ENCODE assay signal across 25 cellular contexts in the genomic region with DNA sequence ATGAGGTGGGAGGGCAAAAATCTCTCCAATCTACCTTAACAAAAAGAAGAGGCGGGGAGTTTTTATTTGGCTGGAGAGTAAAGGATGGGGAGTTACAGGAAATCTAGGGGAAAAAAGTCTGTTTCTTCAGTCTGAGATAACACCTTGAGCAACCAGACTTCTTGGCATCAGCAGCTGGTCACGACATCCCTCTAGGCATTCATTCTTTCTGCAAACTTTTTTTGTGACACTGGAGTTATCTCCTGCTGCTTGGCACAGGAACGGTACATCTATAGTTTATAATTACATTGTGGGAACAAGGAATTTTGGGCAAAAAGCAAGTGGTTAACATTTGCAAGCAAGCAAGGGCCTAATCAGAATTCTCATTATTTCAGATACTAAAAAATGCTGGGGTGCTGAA. TPM values are rescaled to one million over a fixed set of nuclear protein-coding genes. Genes with fewer than 3 reads are reported as not detected.
DNase-seq lines count a peak whose midpoint lies in the region; ATAC-seq, FAIRE-seq and TF ChIP-seq lines count a peak whose summit lies in the region.
"Had no signal": no experiment of that assay in that cellular context is flagged by ENCODE, and none has a peak within 500 bp of the region (broad histone marks: within the 10 kb centered on the region; RNA-seq: fewer than 3 reads in every experiment).

No MANE protein-coding gene starts in this region.

- peaks cover 3% of the 10 kb centered on the region for H3K36me3 Mint-ChIP-seq in T-helper 1 cell treated with Interleukin-12 subunit alpha and Interleukin-12 subunit beta and Interleukin-4 antibody, amounts not matched to agents 30 μg/mL and 1 μg/mL, for 36 hours (ENCODE audit: low read depth)
- peaks cover 3% of the 10 kb centered on the region for H3K36me3 Mint-ChIP-seq in central memory CD8-positive, alpha-beta T cell (ENCODE audit: insufficient read depth)
- H3K36me3 Mint-ChIP-seq in immature natural killer cell = peaks cover 0 to 8% (median 0%) of the 10 kb centered on the region in 3 donors

- TF ChIP-seq POLR2A in GM12891 (IDR thresholded peaks at IDR 0.05; ENCODE audit: low read depth, low read length) = no peak

- FAIRE-seq in GM12891 (lab: Jason Lieb, UNC) = peak; percentile 83
- FAIRE-seq: RCC 7860 had no signal

- ATAC-seq in central memory CD8-positive, alpha-beta T cell (replicated peaks; ENCODE audit: extremely low read depth, poor library complexity, severe bottlenecking) = peak; percentile 40
- no peak for ATAC-seq in GM21381 (IDR thresholded peaks at IDR 0.05; ENCODE audit: unreplicated experiment)
- ATAC-seq: SK-N-SH treated with all-trans-retinoic acid at 6 μM for 48 hours had no signal

- peak overlapping the region; percentile 21 for H3K27ac Mint-ChIP-seq in T-helper 1 cell treated with Interleukin-12 subunit alpha and Interleukin-12 subunit beta and Interleukin-4 antibody, amounts not matched to agents 30 μg/mL and 1 μg/mL, for 36 hours
- H3K27ac Mint-ChIP-seq in central memory CD8-positive, alpha-beta T cell (ENCODE audit: low read depth) = peak overlapping the region; percentile 83
- H3K27ac Mint-ChIP-seq in immature natural killer cell = peak overlapping the region; percentile 69 to 95 (median 83)
- H3K27ac Mint-ChIP-seq: B cell, HFFc6 had no signal

- DNase-seq in T-helper 1 cell (no peak), GM12891 (ENCODE audit: insufficient read length, low spot score) (no peak), immature natural killer cell (no peak), HuH-7.5 (ENCODE audit: low spot score) (no peak), NCI-H1436 (lab: John Stamatoyannopoulos, UW) (no peak)
- no peak for DNase-seq in central memory CD8-positive, alpha-beta T cell (ENCODE audit: low spot score in 2 of 2)
- DNase-seq: DMS153, DND-41, GOT3, HFFc6, KG1, NCI-H1092, NCI-H1417 treated with DMSO at 0.1 percent for 48 hours, NCI-H187, NCI-H2081 treated with DMSO at 0.1 percent for 48 hours, NCI-H2171, NCI-H345, NCI-H524, NCI-H748 treated with DMSO at 0.1 percent for 48 hours, SJCRH30 had no signal

- H3K27me3 Mint-ChIP-seq in T-helper 1 cell treated with Interleukin-12 subunit alpha and Interleukin-12 subunit beta and Interleukin-4 antibody, amounts not matched to agents 30 μg/mL and 1 μg/mL, for 36 hours (ENCODE audit: low read depth) = peaks cover 56% of the 10 kb centered on the region
- H3K27me3 Mint-ChIP-seq in central memory CD8-positive, alpha-beta T cell = no peaks in the 10 kb centered on the region
- H3K27me3 Mint-ChIP-seq in immature natural killer cell (ENCODE audit: low read depth in 3 of 3) = peaks cover 0 to 7% (median 4%) of the 10 kb centered on the region in 3 donors
- H3K27me3 Mint-ChIP-seq: B cell had no signal

- no peak overlapping the region for H3K4me3 Mint-ChIP-seq in T-helper 1 cell treated with Interleukin-12 subunit alpha and Interleukin-12 subunit beta and Interleukin-4 antibody, amounts not matched to agents 30 μg/mL and 1 μg/mL, for 36 hours
- peak overlapping the region; percentile 42 for H3K4me3 Mint-ChIP-seq in central memory CD8-positive, alpha-beta T cell
- H3K4me3 Mint-ChIP-seq in immature natural killer cell = peak overlapping the region; percentile 40 to 65 (median 61)
- H3K4me3 Mint-ChIP-seq: B cell, HFFc6 had no signal

- peaks cover 4% of the 10 kb centered on the region for H3K9me3 Mint-ChIP-seq in T-helper 1 cell treated with Interleukin-12 subunit alpha and Interleukin-12 subunit beta and Interleukin-4 antibody, amounts not matched to agents 30 μg/mL and 1 μg/mL, for 36 hours
- H3K9me3 Mint-ChIP-seq in central memory CD8-positive, alpha-beta T cell = no peaks in the 10 kb centered on the region
- H3K9me3 Mint-ChIP-seq in immature natural killer cell = peaks cover 0 to 1% (median 0%) of the 10 kb centered on the region in 6 donors
- H3K9me3 Mint-ChIP-seq: HFFc6 had no signal

- H3K4me1 Mint-ChIP-seq in T-helper 1 cell treated with Interleukin-12 subunit alpha and Interleukin-12 subunit beta and Interleukin-4 antibody, amounts not matched to agents 30 μg/mL and 1 μg/mL, for 36 hours (ENCODE audit: low read depth) = peaks cover 12% of the 10 kb centered on the region
- H3K4me1 Mint-ChIP-seq in central memory CD8-positive, alpha-beta T cell = peaks cover 23% of the 10 kb centered on the region
- H3K4me1 Mint-ChIP-seq in immature natural killer cell = peaks cover 42 to 53% of the 10 kb centered on the region in 2 donors

TF ChIP-seq in GM12891, 5 proteins besides CTCF, POLR2A, EP300 and RAD21:
- TF ChIP-seq POU2F2 (IDR thresholded peaks at IDR 0.05; ENCODE audit: low read depth, low read length) = no peak
- TF ChIP-seq SPI1 (IDR thresholded peaks at IDR 0.05; ENCODE audit: low read depth, low read length) = no peak
- no peak for TF ChIP-seq POLR2AphosphoS5 (IDR thresholded peaks at IDR 0.05; ENCODE audit: low read depth, low read length)

RNA-seq across cellular contexts. Expression of gene IFNGR1, which starts 50.6 kb away (rescaled TPM):
- 114 TPM for polyA plus RNA-seq in GM12891 (2012; ENCODE audit: low read depth, missing spikeins)
- polyA plus RNA-seq in immature natural killer cell = 10 to 100 TPM; 70.4 to 79.3 (median 70.4) TPM

Comparison
In these comparisons a context has a peak if more than half of its experiments do, and no peak if none do; other contexts are left out.
1. H3K27ac Mint-ChIP-seq: peak in every context shown above with its lines; median percentile 83 in central memory CD8-positive, alpha-beta T cell; 83 in immature natural killer cell; 21 in T-helper 1 cell treated with Interleukin-12 subunit alpha and Interleukin-12 subunit beta and Interleukin-4 antibody, amounts not matched to agents 30 μg/mL and 1 μg/mL, for 36 hours.